In the genomic region with DNA sequence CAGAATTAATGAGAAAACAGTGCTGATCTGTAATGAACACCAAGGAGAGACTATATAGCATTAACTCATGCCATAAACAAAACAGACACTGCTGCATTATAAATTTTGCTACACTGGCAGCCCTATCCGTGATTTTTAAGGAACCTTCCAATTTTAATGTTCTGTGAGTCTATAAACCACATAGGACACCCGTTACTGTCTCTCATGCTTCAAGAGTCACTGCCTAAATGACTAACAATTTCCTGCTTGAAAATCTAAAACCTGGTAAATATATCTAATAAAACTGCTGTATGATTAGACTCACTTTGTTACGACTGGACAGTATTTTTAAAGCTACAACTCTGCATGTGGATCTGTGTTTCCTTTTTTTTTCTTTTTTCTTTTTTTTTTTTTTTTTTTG, we compare ENCODE assay signal across 15 cellular contexts. TPM values are rescaled to one million over a fixed set of nuclear protein-coding genes. Genes with fewer than 3 reads are reported as not detected.
DNase-seq lines count a peak whose midpoint lies in the region; ATAC-seq and TF ChIP-seq lines count a peak whose summit lies in the region.
"Had no signal": no experiment of that assay in that cellular context is flagged by ENCODE, and none has a peak within 500 bp of the region (broad histone marks: within the 10 kb centered on the region; RNA-seq: fewer than 3 reads in every experiment).

No MANE protein-coding gene starts in this region.

- H3K27me3 Mint-ChIP-seq in activated naive CD8-positive, alpha-beta T cell, result no peaks in the 10 kb centered on the region
- H3K27me3 Mint-ChIP-seq in activated naive CD8-positive, alpha-beta T cell treated with anti-CD3 and anti-CD28 coated beads for 36 hours, result no peaks in the 10 kb centered on the region
- H3K27me3 Mint-ChIP-seq in MCF 10A (ENCODE audit: insufficient read depth, unreplicated experiment), result no peaks in the 10 kb centered on the region

- H3K4me1 ChIP-seq in Loucy (ENCODE audit: insufficient read depth, low read length, poor library complexity, severe bottlenecking), result peaks cover 55% of the 10 kb centered on the region
- H3K4me1 ChIP-seq: SJCRH30 had no signal

- H3K4me1 Mint-ChIP-seq in activated naive CD8-positive, alpha-beta T cell (ENCODE audit: low read depth), result peaks cover 68% of the 10 kb centered on the region
- peaks cover 43% of the 10 kb centered on the region for H3K4me1 Mint-ChIP-seq in activated naive CD8-positive, alpha-beta T cell treated with anti-CD3 and anti-CD28 coated beads for 36 hours
- H3K4me1 Mint-ChIP-seq in MCF 10A (ENCODE audit: insufficient read depth, unreplicated experiment), result peaks cover 25% of the 10 kb centered on the region

- no peaks in the 10 kb centered on the region for H3K9me3 Mint-ChIP-seq in activated naive CD8-positive, alpha-beta T cell (ENCODE audit: low read depth)
- H3K9me3 Mint-ChIP-seq in activated naive CD8-positive, alpha-beta T cell treated with anti-CD3 and anti-CD28 coated beads for 36 hours, result no peaks in the 10 kb centered on the region
- H3K9me3 Mint-ChIP-seq in MCF 10A (ENCODE audit: unreplicated experiment), result no peaks in the 10 kb centered on the region

- no peaks in the 10 kb centered on the region for H3F3A ChIP-seq in Loucy (ENCODE audit: low read depth)

- no peak overlapping the region for H3K4me3 Mint-ChIP-seq in activated naive CD8-positive, alpha-beta T cell
- H3K4me3 Mint-ChIP-seq in activated naive CD8-positive, alpha-beta T cell treated with anti-CD3 and anti-CD28 coated beads for 36 hours, result no peak overlapping the region
- H3K4me3 Mint-ChIP-seq in MCF 10A (ENCODE audit: unreplicated experiment), result no peak overlapping the region

- H3K36me3 Mint-ChIP-seq in activated naive CD8-positive, alpha-beta T cell, result peaks cover 5% of the 10 kb centered on the region
- H3K36me3 Mint-ChIP-seq in activated naive CD8-positive, alpha-beta T cell treated with anti-CD3 and anti-CD28 coated beads for 36 hours, result peaks cover 6% of the 10 kb centered on the region
- H3K36me3 Mint-ChIP-seq in MCF 10A (ENCODE audit: insufficient read depth, unreplicated experiment), result no peaks in the 10 kb centered on the region

- H3K27me3 ChIP-seq in Loucy (ENCODE audit: insufficient read depth, low read length, poor library complexity, severe bottlenecking), result no peaks in the 10 kb centered on the region
- H3K27me3 ChIP-seq: SJCRH30 had no signal

- peak overlapping the region; percentile 50 for H3K4me2 ChIP-seq in Loucy (ENCODE audit: low read depth, low read length, poor library complexity, severe bottlenecking)
- H3K4me2 ChIP-seq: PC-9 had no signal

- no peak overlapping the region for H2AFZ ChIP-seq in Loucy (ENCODE audit: low read length)
- H2AFZ ChIP-seq: PC-9 had no signal

- no TSS peak for BruUV-seq in MCF 10A (replicated peaks; lab: Mats Ljungman, UMichigan)

- POLR2A ChIA-PET in MCF 10A (lab: Yijun Ruan, JAX), result no interaction called here

- H3K36me3 ChIP-seq in Loucy (ENCODE audit: insufficient read depth, low read length), result no peaks in the 10 kb centered on the region

- peak overlapping the region; percentile 6 for H3K4me3 ChIP-seq in Loucy (ENCODE audit: low read length, poor library complexity, severe bottlenecking)
- H3K4me3 ChIP-seq: PC-9, SJCRH30 had no signal

- H4K20me1 ChIP-seq in Loucy (ENCODE audit: insufficient read depth, low read length, poor library complexity, severe bottlenecking), result peaks cover 84% of the 10 kb centered on the region

- peak overlapping the region; percentile 13 for H3K27ac Mint-ChIP-seq in activated naive CD8-positive, alpha-beta T cell
- H3K27ac Mint-ChIP-seq in activated naive CD8-positive, alpha-beta T cell treated with anti-CD3 and anti-CD28 coated beads for 36 hours, result no peak overlapping the region
- no peak overlapping the region for H3K27ac Mint-ChIP-seq in MCF 10A (ENCODE audit: low read depth, unreplicated experiment)

- TF ChIP-seq CTCF in Loucy (conservative IDR thresholded peaks at IDR 0.05; ENCODE audit: low read length) (no peak), MCF 10A (IDR thresholded peaks at IDR 0.05; ENCODE audit: unreplicated experiment) (no peak)

- H3K9me2 ChIP-seq in Loucy (replicated peaks; ENCODE audit: low read depth, low read length), result no peaks in the 10 kb centered on the region

- H3K9me3 ChIP-seq in Loucy (ENCODE audit: insufficient read depth, low read depth, low read length), result no peaks in the 10 kb centered on the region

- CTCF ChIA-PET in MCF 10A (lab: Yijun Ruan, JAX), result interaction anchor here (1.2 kb wide), 1 partner anchor 88 kb away, joined by 6 read pairs; no protein-coding TSS in a partner anchor

- intact Hi-C loops in MCF 10A (cut with micrococcal nuclease), result no loop called here

- DNase-seq in activated naive CD8-positive, alpha-beta T cell treated with anti-CD3 and anti-CD28 coated beads for 36 hours, result no peak
- peak; percentile 4 for DNase-seq in dedifferentiated amniotic fluid mesenchymal stem cell (ENCODE audit: extremely low spot score)
- no peak for DNase-seq in MCF 10A (ENCODE audit: unreplicated experiment)
- no peak for DNase-seq in MV-4-11 (lab: John Stamatoyannopoulos, UW)
- DNase-seq in A172 (ENCODE audit: low spot score), result no peak
- DNase-seq: GOT3, NCI-H1105 treated with DMSO at 0.1 percent for 48 hours, NCI-H187, NCI-H345, NCI-H526 treated with DMSO at 0.1 percent for 48 hours, PC-9, SJCRH30 had no signal

- peaks cover 98% of the 10 kb centered on the region for H3K79me2 ChIP-seq in Loucy (ENCODE audit: insufficient read depth, low read length)

- no peak overlapping the region for H3K9ac ChIP-seq in Loucy (ENCODE audit: low read depth, low read length, poor library complexity, severe bottlenecking)

- ATAC-seq in GM19324 (IDR thresholded peaks at IDR 0.05; ENCODE audit: low FRiP score, unreplicated experiment), result no peak

RNA-seq across cellular contexts. Expression of gene CHD6, which starts 8.7 kb away (rescaled TPM):
- total RNA-seq in activated naive CD8-positive, alpha-beta T cell treated with anti-CD3 and anti-CD28 coated beads for 36 hours, result 10 to 100 TPM; 18.4 to 19.5 TPM
- total RNA-seq in MCF 10A (2022), result 27.1 and 27.2 TPM in 2 replicates
- 17.0 and 19.1 TPM in 2 replicates for total RNA-seq in A172 (2014; rRNA removed; shearing (Covaris generic))
